Comparison of ENCODE assay signal across 23 cellular contexts in genomic region chr1:96764469-96764868, GRCh38. TPM values are rescaled to one million over a fixed set of nuclear protein-coding genes. Genes with fewer than 3 reads are reported as not detected.
DNase-seq lines count a peak whose midpoint lies in the region; ATAC-seq, FAIRE-seq and TF ChIP-seq lines count a peak whose summit lies in the region.
"Had no signal": no experiment of that assay in that cellular context is flagged by ENCODE, and none has a peak within 500 bp of the region (broad histone marks: within the 10 kb centered on the region; RNA-seq: fewer than 3 reads in every experiment).

No MANE protein-coding gene starts in this region.

- H3K4me2 ChIP-seq in HepG2 (ENCODE audit: low read depth, low read length) (no peak overlapping the region), mesenchymal stem cell (ENCODE audit: low read length, poor library complexity, severe bottlenecking) (no peak overlapping the region)
- H3K4me2 ChIP-seq: BLaER1 had no signal

- H3K36me3 ChIP-seq in HepG2 (replicated peaks in 1 of 2; ENCODE audit: control insufficient read depth in 1 of 2, insufficient read depth in 2 of 2, low read length in 2 of 2) = 0 out of 5 replicates have a peak, but pooled peaks cover 0 to 8% of the 10 kb centered on the region in 2 experiments
- no peaks in the 10 kb centered on the region for H3K36me3 ChIP-seq in right lobe of liver
- H3K36me3 ChIP-seq in mesenchymal stem cell (ENCODE audit: control insufficient read depth in 1 of 2, insufficient read depth in 2 of 2, low read depth in 1 of 2, low read length in 2 of 2) = peaks cover 10 to 27% of the 10 kb centered on the region in 2 experiments
- H3K36me3 ChIP-seq in HAP-1 (replicated peaks) = peaks cover 17% of the 10 kb centered on the region
- H3K36me3 ChIP-seq in uterus = no peaks in the 10 kb centered on the region

- TF ChIP-seq EP300 in HepG2 (IDR thresholded peaks at IDR 0.05; ENCODE audit: low read depth in 2 of 2, low read length in 2 of 2) = no peak
- TF ChIP-seq EP300 in HepG2 (CRISPR knock-in tag; IDR thresholded peaks at IDR 0.05; ENCODE audit: borderline replicate concordance) = no peak

- in situ Hi-C loops in HepG2 (cut with HindIII; ENCODE audit: extremely low pct_ligation_motif_present, low pct_unique_long_range_greater_than_20kb) (no loop called here), HAP-1 (cut with MboI; ENCODE audit: low sequenced_read_pairs) (no loop called here)

- TF ChIP-seq RAD21 in HepG2 (CRISPR knock-in tag; IDR thresholded peaks at IDR 0.05) = no peak

- 0 out of 2 replicates have a peak, but pooled peaks cover 6% of the 10 kb centered on the region for H3K9me3 ChIP-seq in HepG2 (ENCODE audit: low read length)
- H3K9me3 ChIP-seq in right lobe of liver = no peaks in the 10 kb centered on the region
- H3K9me3 ChIP-seq in mesenchymal stem cell (ENCODE audit: control insufficient read depth, low read length) = no peaks in the 10 kb centered on the region
- H3K9me3 ChIP-seq in HAP-1 = peaks cover 6% of the 10 kb centered on the region; the same call in 1 of the 2 replicates
- H3K9me3 ChIP-seq in uterus = no peaks in the 10 kb centered on the region

- H3K27me3 ChIP-seq in HepG2 (ENCODE audit: control insufficient read depth in 1 of 2, insufficient read depth in 2 of 2, low read length in 2 of 2) (no peaks in the 10 kb centered on the region), right lobe of liver (no peaks in the 10 kb centered on the region), mesenchymal stem cell (ENCODE audit: control insufficient read depth in 1 of 2, insufficient read depth in 1 of 2, low read length in 2 of 2) (no peaks in the 10 kb centered on the region), HAP-1 (ENCODE audit: low read depth) (no peaks in the 10 kb centered on the region), uterus (no peaks in the 10 kb centered on the region)
- H3K27me3 ChIP-seq: BLaER1 had no signal

- H3K4me1 ChIP-seq in HepG2 (ENCODE audit: insufficient read depth, low read length) (peaks cover 7% of the 10 kb centered on the region; the same call in 1 of the 2 replicates), right lobe of liver (peaks cover 0 to 4% (median 0%) of the 10 kb centered on the region in 4 donors), mesenchymal stem cell (ENCODE audit: control insufficient read depth, insufficient read depth, low read depth, low read length) (no peaks in the 10 kb centered on the region), HAP-1 (no peaks in the 10 kb centered on the region), uterus (no peaks in the 10 kb centered on the region)
- H3K4me1 ChIP-seq: BLaER1 had no signal

- BruUV-seq in HepG2 (replicated peaks; lab: Mats Ljungman, UMichigan) = no TSS peak

- FAIRE-seq in HepG2 (lab: Jason Lieb, UNC) = no peak
- FAIRE-seq: HTR-8/SVneo had no signal

- ATAC-seq in HepG2 = no peak
- no peak for ATAC-seq in right lobe of liver
- no peak for ATAC-seq in GM18861 (IDR thresholded peaks at IDR 0.05; ENCODE audit: unreplicated experiment)
- ATAC-seq: Panc1, SK-N-SH treated with all-trans-retinoic acid at 6 μM for 48 hours had no signal

- no peak overlapping the region for H2BK12ac ChIP-seq in mesenchymal stem cell (ENCODE audit: low read length in 2 of 2)

- H2AK5ac ChIP-seq in mesenchymal stem cell (ENCODE audit: low read length, severe bottlenecking) = no peak overlapping the region

- no peaks in the 10 kb centered on the region for H4K20me1 ChIP-seq in HepG2 (ENCODE audit: insufficient read depth, low read length)

- peaks cover 23% of the 10 kb centered on the region for H3K79me2 ChIP-seq in HepG2 (ENCODE audit: insufficient read depth, low read length)

- TF ChIP-seq CTCF in HepG2 (CRISPR knock-in tag; IDR thresholded peaks at IDR 0.05) (no peak), right lobe of liver (IDR thresholded peaks at IDR 0.05) (no peak), choroid plexus epithelial cell (conservative IDR thresholded peaks at IDR 0.05; ENCODE audit: low read depth, low read length) (no peak), uterus (IDR thresholded peaks at IDR 0.05) (no peak)

- CTCF ChIA-PET in HepG2 (lab: Yijun Ruan, JAX; ENCODE audit: low intra/inter-chr PET ratio, low total read pairs) = no interaction called here

- DNase-seq in HepG2 (ENCODE audit: low spot score) (no peak), right lobe of liver (no peak), choroid plexus epithelial cell (ENCODE audit: low read depth) (peak; percentile 14), mesenchymal stem cell (no peak), HAP-1 (ENCODE audit: low spot score in 2 of 2) (no peak), uterus (no peak), DMS153 treated with DMSO at 0.1 percent for 48 hours (lab: John Stamatoyannopoulos, UW; ENCODE audit: unreplicated experiment) (no peak)
- DNase-seq: ACHN; CD4-positive, alpha-beta memory T cell; GF-D8; H9; NCI-H1105; NCI-H2029 treated with DMSO at 0.1 percent for 48 hours; NCI-H226; NCI-H524; NCI-H82; SIG-M5 had no signal

- H3K27ac ChIP-seq in HepG2 (ENCODE audit: extremely low read length, insufficient read depth, low read length) (no peak overlapping the region), right lobe of liver (no peak overlapping the region), mesenchymal stem cell (ENCODE audit: low read length, poor library complexity, severe bottlenecking) (peak overlapping the region; percentile 45), uterus (no peak overlapping the region)
- H3K27ac ChIP-seq: 22Rv1, BLaER1 had no signal

- no peak overlapping the region for H3K4me3 ChIP-seq in HepG2 (replicated peaks in 1 of 3; ENCODE audit: insufficient read depth in 1 of 3, low read depth in 2 of 3, low read length in 3 of 3)
- no peak overlapping the region for H3K4me3 ChIP-seq in right lobe of liver
- H3K4me3 ChIP-seq in choroid plexus epithelial cell (ENCODE audit: low read depth, low read length) = no peak overlapping the region
- H3K4me3 ChIP-seq in mesenchymal stem cell (ENCODE audit: insufficient read depth in 1 of 2, low read depth in 1 of 2, low read length in 2 of 2) = no peak overlapping the region
- no peak overlapping the region for H3K4me3 ChIP-seq in HAP-1
- H3K4me3 ChIP-seq in uterus = no peak overlapping the region
- H3K4me3 ChIP-seq: BLaER1 had no signal

- intact Hi-C loops in HepG2 (cut with micrococcal nuclease; ENCODE audit: unreplicated experiment) (no loop called here), right lobe of liver (cut with DNase I) (no loop called here), uterus (cut with DNase I; ENCODE audit: low total_unique reads) (no loop called here)

- H2BK15ac ChIP-seq in mesenchymal stem cell (ENCODE audit: low read depth, poor library complexity, severe bottlenecking) = no peak overlapping the region

- H3K9ac ChIP-seq in HepG2 (ENCODE audit: insufficient read depth, low read depth, low read length) (no peak overlapping the region), mesenchymal stem cell (ENCODE audit: low read length) (no peak overlapping the region)
- H3K9ac ChIP-seq: BLaER1 had no signal

- no peak overlapping the region for H3K14ac ChIP-seq in mesenchymal stem cell (ENCODE audit: low read length in 2 of 2)

- no peak overlapping the region for H2BK120ac ChIP-seq in mesenchymal stem cell (ENCODE audit: low read depth, low read length)

- no peak overlapping the region for H2BK5ac ChIP-seq in mesenchymal stem cell (ENCODE audit: low read depth, low read length, poor library complexity, severe bottlenecking)

- no peak overlapping the region for H3K18ac ChIP-seq in mesenchymal stem cell (ENCODE audit: low read depth in 1 of 2, low read length in 2 of 2)

- no peak overlapping the region for H3K4ac ChIP-seq in mesenchymal stem cell (ENCODE audit: low read depth in 1 of 2, low read length in 2 of 2)

- TF ChIP-seq POLR2A in HepG2 (IDR thresholded peaks at IDR 0.05; ENCODE audit: insufficient read depth in 1 of 2, low read depth in 2 of 2, low read length in 2 of 2) (no peak), right lobe of liver (IDR thresholded peaks at IDR 0.05) (no peak), uterus (IDR thresholded peaks at IDR 0.05) (no peak)

- no peak overlapping the region for H4K8ac ChIP-seq in mesenchymal stem cell (ENCODE audit: low read length)

- no peak overlapping the region for H2AFZ ChIP-seq in HepG2 (ENCODE audit: low read length)
- H2AFZ ChIP-seq in mesenchymal stem cell (ENCODE audit: low read depth, low read length) = no peak overlapping the region

- H4K91ac ChIP-seq in mesenchymal stem cell (ENCODE audit: low read length) = no peak overlapping the region

- H3K23ac ChIP-seq in mesenchymal stem cell (ENCODE audit: low read length in 2 of 2) = no peak overlapping the region

- POLR2A ChIA-PET in HepG2 (lab: Yijun Ruan, JAX) = no interaction called here

- H3K79me1 ChIP-seq in mesenchymal stem cell (replicated peaks; ENCODE audit: low read length, poor library complexity, severe bottlenecking) = peaks cover 7% of the 10 kb centered on the region

TF ChIP-seq in HepG2, 621 proteins besides CTCF, POLR2A, EP300 and RAD21 (continues in another document):
- TF ChIP-seq ZNF775 (CRISPR knock-in tag; IDR thresholded peaks at IDR 0.05; ENCODE audit: borderline replicate concordance) = no peak

RNA-seq across cellular contexts. Expression of gene PTBP2, which starts 42.9 kb away (rescaled TPM):
- 9.9 and 14.1 TPM in 2 replicates for total RNA-seq in HepG2 (2016; rRNA removed; fragmentation: Illumina TruSeq; extraction: Trizol)
- 5.8 and 8.5 TPM in 2 replicates for total RNA-seq in HepG2 (2016; cell fraction: cytosol; rRNA removed; fragmentation: Illumina TruSeq; extraction: Trizol; ENCODE audit: low read depth)
- total RNA-seq in HepG2 (2016; cell fraction: insoluble cytoplasmic fraction; rRNA removed; fragmentation: Illumina TruSeq; extraction: Trizol) = 9.0 and 12.0 TPM in 2 replicates
- total RNA-seq in HepG2 (2016; cell fraction: membrane; rRNA removed; fragmentation: Illumina TruSeq; extraction: Trizol) = 5.1 and 6.8 TPM in 2 replicates
- 49.4 and 51.6 TPM in 2 replicates for total RNA-seq in HepG2 (2016; cell fraction: nucleus; rRNA removed; fragmentation: Illumina TruSeq; extraction: Trizol)
- 8.3 and 10.5 TPM in 2 replicates for polyA plus RNA-seq in HepG2 (2011; rRNA removed)
- 2.1 and 3.6 TPM in 2 replicates for polyA plus RNA-seq in HepG2 (2011; cell fraction: cytosol; rRNA removed)
- 18.9 and 26.3 TPM in 2 replicates for polyA plus RNA-seq in HepG2 (2011; cell fraction: nucleus; rRNA removed)
- polyA plus RNA-seq in HepG2 (2012) = 8.2 and 10.8 TPM in 2 replicates
- 1.9 and 2.6 TPM in 2 replicates for polyA plus RNA-seq in HepG2 (2016; cell fraction: cytosol; fragmentation: Illumina TruSeq; extraction: Trizol; ENCODE audit: low read depth)
- 7.2 and 8.1 TPM in 2 replicates for polyA plus RNA-seq in HepG2 (2016; cell fraction: insoluble cytoplasmic fraction; fragmentation: Illumina TruSeq; extraction: Trizol; ENCODE audit: low read depth)
- polyA plus RNA-seq in HepG2 (2016; cell fraction: membrane; fragmentation: Illumina TruSeq; extraction: Trizol; ENCODE audit: low read depth) = 2.8 and 3.7 TPM in 2 replicates
- 52.0 and 58.2 TPM in 2 replicates for polyA plus RNA-seq in HepG2 (2016; cell fraction: nucleus; fragmentation: Illumina TruSeq; extraction: Trizol; ENCODE audit: insufficient read depth, low read depth)
- 15.9 and 17.8 TPM in 2 replicates for polyA minus RNA-seq in HepG2 (2011; rRNA and poly(A)+ RNA removed; ENCODE audit: low replicate concordance)
- polyA minus RNA-seq in HepG2 (2011; cell fraction: cytosol; rRNA and poly(A)+ RNA removed) = 2.9 and 3.0 TPM in 2 replicates
- 109 and 116 TPM in 2 replicates for polyA minus RNA-seq in HepG2 (2011; cell fraction: nucleus; rRNA and poly(A)+ RNA removed)
- 10 to 100 TPM in 2 of 6 experiments, 1 to 10 TPM in 4; 3.6 to 20.1 (median 6.0) TPM for total RNA-seq in right lobe of liver
- 9.4 TPM for polyA plus RNA-seq in mesenchymal stem cell (2013, experiment 1 of 2)
- 8.1 TPM for polyA plus RNA-seq in mesenchymal stem cell (2013, experiment 2 of 2)
- total RNA-seq in uterus = 100 to 1,000 TPM in 1 of 4 donors, 10 to 100 TPM in 3; 32.3 to 189 (median 57.5) TPM
